Comparison of ENCODE assay signal across 8 cellular contexts in the genomic region with DNA sequence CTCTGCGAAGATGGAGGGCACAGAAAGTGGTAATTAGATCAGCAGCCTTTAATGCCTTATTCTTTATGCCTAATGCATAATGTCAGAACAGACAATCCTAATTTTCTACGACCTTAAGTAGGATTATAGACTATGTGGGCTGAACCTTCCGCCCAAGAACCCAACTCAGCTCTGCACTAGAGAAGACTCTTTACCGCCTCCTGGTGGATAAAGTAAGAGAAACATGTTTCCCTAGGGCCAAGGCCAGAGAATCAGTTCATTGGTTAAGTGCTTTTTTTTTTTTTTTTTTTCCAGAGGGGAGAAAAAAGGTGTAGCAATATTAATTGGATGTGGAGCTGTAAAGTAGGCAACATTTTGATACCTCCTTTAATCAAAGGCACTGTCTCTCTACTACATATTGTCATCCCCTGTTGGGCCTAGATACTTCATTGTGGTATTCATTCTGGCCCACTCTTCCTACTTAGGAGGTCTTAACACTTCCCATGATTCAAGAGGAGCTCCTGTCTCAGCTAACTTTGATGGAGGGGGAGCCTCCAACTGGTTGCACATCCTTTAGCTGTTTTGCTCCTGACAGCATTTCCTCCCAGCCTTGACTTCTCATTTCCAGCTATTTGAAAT.
DNase-seq lines count a peak whose midpoint lies in the region; ATAC-seq, FAIRE-seq and TF ChIP-seq lines count a peak whose summit lies in the region.

No MANE protein-coding gene starts in this region.

- H3K4me3 ChIP-seq in CD8-positive, alpha-beta T cell (ENCODE audit: low read depth, low read length): no peak overlapping the region
- H3K4me3 ChIP-seq in SK-N-SH (ENCODE audit: low read depth in 2 of 2, low read length in 1 of 2) (no peak overlapping the region), kidney epithelial cell (ENCODE audit: low read depth, low read length) (no peak overlapping the region), tibial nerve (no peak overlapping the region)

- H3K9me3 ChIP-seq in CD8-positive, alpha-beta T cell (ENCODE audit: low read length): no peaks in the 10 kb centered on the region
- H3K9me3 ChIP-seq in SK-N-SH: no peaks in the 10 kb centered on the region
- no peaks in the 10 kb centered on the region for H3K9me3 ChIP-seq in tibial nerve

- CTCF ChIA-PET in CD8-positive, alpha-beta T cell (lab: Charles Lee): interaction anchor here (0.6 to 1.8 kb wide), 3 partner anchors 67 to 988 kb away, joined by 3 to 6 read pairs (median 3); no protein-coding TSS in a partner anchor
- CTCF ChIA-PET in SK-N-SH (lab: Yijun Ruan, JAX): interaction anchor here (0.6 to 2.8 kb wide), 8 partner anchors 11 to 710 kb away, joined by 3 to 9 read pairs (median 3); no protein-coding TSS in a partner anchor

- WGBS in SK-N-SH (ENCODE audit: low lambda C conversion rate): 5% methylated on average over 4 of the region's 4 CpGs
- WGBS in tibial nerve, 2 donors: 60 to 67% methylated on average over 4 of the region's 4 CpGs

- no peaks in the 10 kb centered on the region for H3K4me1 ChIP-seq in CD8-positive, alpha-beta T cell (ENCODE audit: insufficient read depth, low read length)
- H3K4me1 ChIP-seq in SK-N-SH (ENCODE audit: control insufficient read depth in 1 of 2, insufficient read depth in 2 of 2, low read depth in 1 of 2, low read length in 1 of 2) (no peaks in the 10 kb centered on the region), tibial nerve (no peaks in the 10 kb centered on the region)

- H4K20me1 ChIP-seq in SK-N-SH (ENCODE audit: insufficient read depth): no peaks in the 10 kb centered on the region

- no peak overlapping the region for H3K9ac ChIP-seq in SK-N-SH

- peaks cover 5% of the 10 kb centered on the region for H3K27me3 Mint-ChIP-seq in CD8-positive, alpha-beta T cell (ENCODE audit: low read depth)

- H3K27me3 ChIP-seq in CD8-positive, alpha-beta T cell (ENCODE audit: insufficient read depth, low read length): no peaks in the 10 kb centered on the region
- H3K27me3 ChIP-seq in SK-N-SH (ENCODE audit: insufficient read depth): no peaks in the 10 kb centered on the region
- H3K27me3 ChIP-seq in kidney epithelial cell (ENCODE audit: control insufficient read depth, insufficient read depth, low read length): no peaks in the 10 kb centered on the region
- no peaks in the 10 kb centered on the region for H3K27me3 ChIP-seq in tibial nerve

- no peaks in the 10 kb centered on the region for H3K9me3 Mint-ChIP-seq in CD8-positive, alpha-beta T cell

- TF ChIP-seq POLR2A in tibial nerve (IDR thresholded peaks at IDR 0.05): no peak

- H3K79me2 ChIP-seq in SK-N-SH (ENCODE audit: insufficient read depth): no peaks in the 10 kb centered on the region

- H3K27ac Mint-ChIP-seq in CD8-positive, alpha-beta T cell: no peak overlapping the region

- H3K9me2 ChIP-seq in SK-N-SH: no peaks in the 10 kb centered on the region

- peak; percentile 18 for TF ChIP-seq CTCF in CD8-positive, alpha-beta T cell (IDR thresholded peaks at IDR 0.05)
- TF ChIP-seq CTCF in SK-N-SH (IDR thresholded peaks at IDR 0.05): peak; percentile 62
- peak; percentile 36 for TF ChIP-seq CTCF in kidney epithelial cell (IDR thresholded peaks at IDR 0.05; ENCODE audit: insufficient read depth, low read length, poor library complexity, severe bottlenecking)
- peak in 1 of 5 experiments; percentile 32 for TF ChIP-seq CTCF in tibial nerve (IDR thresholded peaks at IDR 0.05)

- POLR2A ChIA-PET in CD8-positive, alpha-beta T cell (lab: Charles Lee): no interaction called here
- POLR2A ChIA-PET in SK-N-SH (lab: Yijun Ruan, JAX): no interaction called here

- H3K4me3 Mint-ChIP-seq in CD8-positive, alpha-beta T cell: no peak overlapping the region

- intact Hi-C loops in CD8-positive, alpha-beta T cell (cut with DNase I, micrococcal nuclease): loop anchor here in 1 of 2 experiments (5.0 kb wide), 1 partner anchor 659 kb away; no protein-coding TSS in a partner anchor

- no peak for TF ChIP-seq EP300 in SK-N-SH (IDR thresholded peaks at IDR 0.05; ENCODE audit: borderline replicate concordance in 1 of 2, low read depth in 1 of 2, low read length in 1 of 2)
- TF ChIP-seq EP300 in tibial nerve (IDR thresholded peaks at IDR 0.05): no peak

- H3F3A ChIP-seq in SK-N-SH (replicated peaks; ENCODE audit: insufficient read depth): no peaks in the 10 kb centered on the region

- H3K4me2 ChIP-seq in SK-N-SH: no peak overlapping the region

- no peaks in the 10 kb centered on the region for H3K36me3 ChIP-seq in CD8-positive, alpha-beta T cell (ENCODE audit: insufficient read depth, low read length)
- H3K36me3 ChIP-seq in SK-N-SH (replicated peaks in 1 of 2; ENCODE audit: control insufficient read depth in 1 of 2, insufficient read depth in 2 of 2, low read length in 1 of 2): no peaks in the 10 kb centered on the region
- H3K36me3 ChIP-seq in kidney epithelial cell (ENCODE audit: control insufficient read depth, insufficient read depth, low read length): no peaks in the 10 kb centered on the region
- no peaks in the 10 kb centered on the region for H3K36me3 ChIP-seq in tibial nerve

- H3K27ac ChIP-seq in CD8-positive, alpha-beta T cell (ENCODE audit: low read depth, low read length): no peak overlapping the region
- no peak overlapping the region for H3K27ac ChIP-seq in SK-N-SH (ENCODE audit: low read depth in 2 of 2, low read length in 1 of 2)
- no peak overlapping the region for H3K27ac ChIP-seq in tibial nerve

- no peaks in the 10 kb centered on the region for H3K4me1 Mint-ChIP-seq in CD8-positive, alpha-beta T cell (ENCODE audit: low read depth)

- peak; percentile 64 for FAIRE-seq in GM18507 (lab: Jason Lieb, UNC)

- no peaks in the 10 kb centered on the region for H3K36me3 Mint-ChIP-seq in CD8-positive, alpha-beta T cell

- H2AFZ ChIP-seq in SK-N-SH (ENCODE audit: low read depth): no peak overlapping the region

- DNase-seq in CD8-positive, alpha-beta T cell: no peak
- DNase-seq in GM18507 (ENCODE audit: extremely low spot score, insufficient read length, low read depth) (peak; percentile 11), SK-N-SH (peak; percentile 22), kidney epithelial cell (ENCODE audit: low read depth) (no peak), tibial nerve (ENCODE audit: low spot score in 2 of 2) (no peak)

- no peak for ATAC-seq in CD8-positive, alpha-beta T cell
- ATAC-seq in GM18873 (IDR thresholded peaks at IDR 0.05; ENCODE audit: low FRiP score, unreplicated experiment) (no peak), GM21619 (IDR thresholded peaks at IDR 0.05; ENCODE audit: unreplicated experiment) (no peak), GM19035 (IDR thresholded peaks at IDR 0.05; ENCODE audit: unreplicated experiment) (no peak)

- peak; percentile 45 for TF ChIP-seq RAD21 in SK-N-SH (IDR thresholded peaks at IDR 0.05; ENCODE audit: low read length)

TF ChIP-seq in SK-N-SH, 30 proteins besides CTCF, POLR2A, EP300 and RAD21:
- TF ChIP-seq SMC3 (IDR thresholded peaks at IDR 0.05; ENCODE audit: low read depth, low read length): peak; percentile 38
- TF ChIP-seq SIN3A (IDR thresholded peaks at IDR 0.05; ENCODE audit: borderline replicate concordance, low read depth, low read length): no peak

Comparison
In these comparisons a context has a peak if more than half of its experiments do, and no peak if none do; other contexts are left out.
1. DNase-seq: peak in GM18507 (single experiment) and SK-N-SH (single experiment); none in CD8-positive, alpha-beta T cell (0 of 7), kidney epithelial cell (single experiment) and tibial nerve (0 of 2).